23 cellular contexts compared by ENCODE assay signal in genomic region chr11:92159931-92160330, GRCh38.
"Had no signal": no experiment of that assay in that cellular context is flagged by ENCODE, and none has a peak within 500 bp of the region (broad histone marks: within the 10 kb centered on the region; RNA-seq: fewer than 3 reads in every experiment).

No MANE protein-coding gene starts in this region.

- DNase-seq: effector memory CD8-positive, alpha-beta T cell; hypothalamus; immature natural killer cell; islet precursor cell; kidney glomerular epithelial cell; left colon; left ventricle myocardium inferior; lower lobe of right lung; natural killer cell; occipital lobe; ovary; posterior cingulate gyrus; psoas muscle; right cardiac atrium; sigmoid colon; stimulated activated CD4-positive, alpha-beta T cell treated with anti-CD3 and anti-CD28 coated beads, Interleukin-2, amount 100 ng/mL, for 24 hours; stimulated activated CD4-positive, alpha-beta T cell treated with anti-CD3 and anti-CD28 coated beads, Interleukin-4, amount 100 ng/mL, for 24 hours; stimulated activated naive CD4-positive, alpha-beta T cell treated with Interleukin-2 at 50 U/mL for 16 hours; stomach; thyroid gland; trophoblast cell had no signal

- H3K27ac ChIP-seq: left ventricle myocardium inferior, lower lobe of right lung, ovary, psoas muscle, sigmoid colon, stomach, thyroid gland, vagina had no signal

- ATAC-seq: effector memory CD8-positive, alpha-beta T cell; left colon; lower lobe of right lung; natural killer cell; psoas muscle; right cardiac atrium; stimulated activated effector memory CD8-positive, alpha-beta T cell treated with anti-CD3 and anti-CD28 coated beads, Interleukin-12 subunit alpha, Interleukin-12 subunit beta, amount 100 ng/mL, for 72 hours had no signal

- H3K4me3 ChIP-seq: left ventricle myocardium inferior, lower lobe of right lung, ovary, psoas muscle, sigmoid colon, stomach, thyroid gland, vagina had no signal
